26 cellular contexts compared by ENCODE assay signal in genomic region chr16:77112701-77113100, GRCh38.
"Had no signal": no experiment of that assay in that cellular context is flagged by ENCODE, and none has a peak within 500 bp of the region (broad histone marks: within the 10 kb centered on the region; RNA-seq: fewer than 3 reads in every experiment).

No MANE protein-coding gene starts in this region.

- FAIRE-seq: endometrium, islet of Langerhans, keratinocyte had no signal

- ATAC-seq: effector memory CD8-positive, alpha-beta T cell; esophagus mucosa; gastrocnemius medialis; heart right ventricle; left cardiac atrium; left lung; left ventricle myocardium superior; lower lobe of right lung; mucosa of descending colon had no signal

- H3K9me3 ChIP-seq: colonic mucosa, esophagus squamous epithelium, gastrocnemius medialis, heart right ventricle, left lung, lower lobe of right lung, mucosa of descending colon had no signal

- DNase-seq: colonic mucosa; cortex of kidney; effector CD8-positive, alpha-beta T cell; effector memory CD8-positive, alpha-beta T cell; endodermal cell; erythroblast; esophagus squamous epithelium; foreskin fibroblast; foreskin melanocyte; gastrocnemius medialis; glutamatergic neuron; head of caudate nucleus; heart right ventricle; hippocampal formation; left cardiac atrium; left lung; left ventricle myocardium superior; lower lobe of right lung; mesenchymal stem cell; mucosa of descending colon; naive B cell had no signal

- H3K36me3 ChIP-seq: colonic mucosa, esophagus squamous epithelium, gastrocnemius medialis, heart right ventricle, left lung, lower lobe of right lung had no signal

- H3K4me1 ChIP-seq: colonic mucosa, esophagus squamous epithelium, gastrocnemius medialis, lower lobe of right lung had no signal

- H3K27me3 ChIP-seq: colonic mucosa, esophagus squamous epithelium, gastrocnemius medialis, heart right ventricle, left lung had no signal

- H3K4me3 ChIP-seq: colonic mucosa, esophagus squamous epithelium, gastrocnemius medialis, heart right ventricle, left lung, lower lobe of right lung, mucosa of descending colon had no signal

- H3K27ac ChIP-seq: colonic mucosa, epithelial cell of prostate, esophagus squamous epithelium, gastrocnemius medialis, left lung, lower lobe of right lung had no signal
